1 cellular context compared by ENCODE assay signal in the genomic region with DNA sequence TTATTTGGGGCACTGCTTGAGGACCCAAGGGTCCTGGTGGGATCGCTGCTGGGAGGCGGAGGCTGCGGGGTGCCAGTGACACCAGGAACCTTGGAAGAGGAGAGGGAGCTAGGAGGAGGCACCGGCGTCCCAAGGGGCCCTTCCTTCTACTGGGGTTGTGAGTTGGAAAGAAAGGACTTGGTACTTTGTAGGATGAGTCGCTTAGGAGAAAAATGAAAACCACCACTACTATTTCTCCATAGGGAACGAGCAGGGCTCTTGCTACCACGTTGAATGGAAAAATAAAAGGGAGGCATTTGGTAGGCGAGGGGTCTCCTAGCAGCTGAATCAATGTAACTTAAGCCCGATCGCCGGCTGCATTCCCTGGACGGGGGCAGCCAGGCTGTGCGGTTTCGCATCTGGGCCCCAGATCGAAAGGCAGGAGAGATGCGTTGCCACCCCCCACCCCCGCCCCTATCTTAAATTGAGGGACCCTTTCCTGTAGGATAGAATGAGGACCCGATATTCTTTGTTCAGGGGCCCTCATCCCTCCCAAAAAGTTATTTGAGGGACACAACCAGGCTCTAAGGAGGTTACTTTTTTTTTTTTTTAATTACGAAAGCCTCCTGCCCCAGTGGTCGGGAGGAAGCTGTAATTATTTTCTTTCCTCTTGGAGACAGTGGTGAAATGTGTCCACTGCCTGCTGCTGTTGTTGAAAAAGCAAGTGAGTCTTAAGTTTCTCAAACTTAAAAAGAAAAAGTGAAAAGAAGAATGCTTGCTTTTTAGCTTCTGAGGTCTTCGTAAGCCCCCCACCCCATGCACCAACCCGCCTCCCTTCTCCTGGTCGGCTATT.
TF ChIP-seq lines count a peak whose summit lies in the region.

No MANE protein-coding gene starts in this region.

TF ChIP-seq in SK-N-SH treated with all-trans-retinoic acid at 6 μM for 48 hours, 23 proteins besides CTCF, POLR2A, EP300 and RAD21 (continued from another document):
- TF ChIP-seq, protein P1, sequence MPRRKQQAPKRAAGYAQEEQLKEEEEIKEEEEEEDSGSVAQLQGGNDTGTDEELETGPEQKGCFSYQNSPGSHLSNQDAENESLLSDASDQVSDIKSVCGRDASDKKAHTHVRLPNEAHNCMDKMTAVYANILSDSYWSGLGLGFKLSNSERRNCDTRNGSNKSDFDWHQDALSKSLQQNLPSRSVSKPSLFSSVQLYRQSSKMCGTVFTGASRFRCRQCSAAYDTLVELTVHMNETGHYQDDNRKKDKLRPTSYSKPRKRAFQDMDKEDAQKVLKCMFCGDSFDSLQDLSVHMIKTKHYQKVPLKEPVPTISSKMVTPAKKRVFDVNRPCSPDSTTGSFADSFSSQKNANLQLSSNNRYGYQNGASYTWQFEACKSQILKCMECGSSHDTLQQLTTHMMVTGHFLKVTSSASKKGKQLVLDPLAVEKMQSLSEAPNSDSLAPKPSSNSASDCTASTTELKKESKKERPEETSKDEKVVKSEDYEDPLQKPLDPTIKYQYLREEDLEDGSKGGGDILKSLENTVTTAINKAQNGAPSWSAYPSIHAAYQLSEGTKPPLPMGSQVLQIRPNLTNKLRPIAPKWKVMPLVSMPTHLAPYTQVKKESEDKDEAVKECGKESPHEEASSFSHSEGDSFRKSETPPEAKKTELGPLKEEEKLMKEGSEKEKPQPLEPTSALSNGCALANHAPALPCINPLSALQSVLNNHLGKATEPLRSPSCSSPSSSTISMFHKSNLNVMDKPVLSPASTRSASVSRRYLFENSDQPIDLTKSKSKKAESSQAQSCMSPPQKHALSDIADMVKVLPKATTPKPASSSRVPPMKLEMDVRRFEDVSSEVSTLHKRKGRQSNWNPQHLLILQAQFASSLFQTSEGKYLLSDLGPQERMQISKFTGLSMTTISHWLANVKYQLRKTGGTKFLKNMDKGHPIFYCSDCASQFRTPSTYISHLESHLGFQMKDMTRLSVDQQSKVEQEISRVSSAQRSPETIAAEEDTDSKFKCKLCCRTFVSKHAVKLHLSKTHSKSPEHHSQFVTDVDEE (CRISPR knock-in tag; IDR thresholded peaks at IDR 0.05): no peak
- TF ChIP-seq RARB (CRISPR knock-in tag; IDR thresholded peaks at IDR 0.05): no peak
- TF ChIP-seq CSRNP3 (CRISPR knock-in tag; IDR thresholded peaks at IDR 0.05): no peak
- TF ChIP-seq OSR1 (CRISPR knock-in tag; IDR thresholded peaks at IDR 0.05): no peak
TF ChIP-seq in SK-N-SH treated with all-trans-retinoic acid at 6 μM for 48 hours: peak in this region for 0.
